Comparison of ENCODE assay signal across 8 cellular contexts in genomic region chr7:66591801-66592596, GRCh38. TPM values are rescaled to one million over a fixed set of nuclear protein-coding genes. Genes with fewer than 3 reads are reported as not detected.
DNase-seq lines count a peak whose midpoint lies in the region; ATAC-seq, FAIRE-seq and TF ChIP-seq lines count a peak whose summit lies in the region.

No MANE protein-coding gene starts in this region.

- TF ChIP-seq CTCF in prostate gland (IDR thresholded peaks at IDR 0.05), result no peak

- peak; percentile 93 for TF ChIP-seq POLR2A in GM12892 (IDR thresholded peaks at IDR 0.05; ENCODE audit: low read depth, low read length)
- TF ChIP-seq POLR2A in prostate gland (IDR thresholded peaks at IDR 0.05), result peak; percentile 88

- peak; percentile 90 for FAIRE-seq in GM12892 (lab: Jason Lieb, UNC)

- H3K27ac ChIP-seq in prostate gland (peak overlapping the region; percentile 94 to 97), urinary bladder (ENCODE audit: low read depth) (peak overlapping the region; percentile 86)

- H3K27ac Mint-ChIP-seq in T-cell, result peak overlapping the region; percentile 88 to 96

- H3K4me1 ChIP-seq in prostate gland (replicated peaks) (no peaks in the 10 kb centered on the region), urinary bladder (ENCODE audit: insufficient read depth) (no peaks in the 10 kb centered on the region)

- peak overlapping the region; percentile 94 to 96 for H3K4me3 ChIP-seq in prostate gland
- H3K4me3 ChIP-seq in urinary bladder (ENCODE audit: low read depth, low read length), result peak overlapping the region; percentile 67

- H3K27me3 ChIP-seq in prostate gland (replicated peaks; ENCODE audit: insufficient read depth), result no peaks in the 10 kb centered on the region

- peaks cover 41 to 60% (median 59%) of the 10 kb centered on the region in 3 donors for H3K4me1 Mint-ChIP-seq in T-cell

- peak overlapping the region; percentile 92 to 97 (median 96) for H3K4me3 Mint-ChIP-seq in T-cell

- CTCF ChIA-PET in T-cell (lab: Charles Lee), result interaction anchor here (0.5 to 0.7 kb wide), 3 partner anchors 26 to 132 kb away, joined by 3 to 5 read pairs (median 4); no protein-coding TSS in a partner anchor

- WGBS in prostate gland, result under 1% methylated on average over 61 of the region's 83 CpGs
- under 1% methylated on average over 83 of the region's 83 CpGs for WGBS in urinary bladder

- DNase-seq in GM12892 (ENCODE audit: insufficient read length) (peak; percentile 89), NCI-H1417 treated with DMSO at 0.1 percent for 48 hours (lab: John Stamatoyannopoulos, UW) (peak; percentile 9), T-cell (peak; percentile 76 to 96 (median 89)), amniotic stem cell (lab: John Stamatoyannopoulos, UW) (peak; percentile 83), left ventricle myocardium superior (peak; percentile 95), prostate gland (ENCODE audit: low spot score) (peak; percentile 92)

- POLR2A ChIA-PET in T-cell (lab: Charles Lee), result interaction anchor here (0.6 to 0.7 kb wide), 3 partner anchors 39 to 610 kb away, joined by 3 to 11 read pairs (median 6); partner anchors contain the start of gene RABGEF1 (in 1 of the 2)

- H3K27me3 Mint-ChIP-seq in T-cell, result no peaks in the 10 kb centered on the region

- peaks cover 5% of the 10 kb centered on the region for H3K36me3 Mint-ChIP-seq in T-cell

- ATAC-seq in HG02798 (IDR thresholded peaks at IDR 0.05; ENCODE audit: poor library complexity, unreplicated experiment), result peak; percentile 99
- peak; percentile 99 to 100 (median 99) for ATAC-seq in T-cell (replicated peaks in 1 of 4)
- ATAC-seq in left ventricle myocardium superior, result peak; percentile 98

- H3K36me3 ChIP-seq in prostate gland (no peaks in the 10 kb centered on the region), urinary bladder (ENCODE audit: insufficient read depth) (no peaks in the 10 kb centered on the region)

- H3K9me3 ChIP-seq in prostate gland, result no peaks in the 10 kb centered on the region

- intact Hi-C loops in left ventricle myocardium superior (cut with micrococcal nuclease) (no loop called here), prostate gland (cut with DNase I) (loop anchor here (2.0 kb wide), 1 partner anchor 37 kb away; the partner anchor contains the start of gene KCTD7)

- no peaks in the 10 kb centered on the region for H3K9me3 Mint-ChIP-seq in T-cell

RNA-seq across cellular contexts. Expression of gene KCTD7, which starts 36.7 kb away (rescaled TPM):
- polyA plus RNA-seq in GM12892 (2012; ENCODE audit: missing spikeins), result 8.2 TPM
- total RNA-seq in T-cell, result 10 to 100 TPM; 23.1 to 44.3 (median 39.3) TPM
- total RNA-seq in left ventricle myocardium superior, result 8.0 TPM
- 10 to 100 TPM; 17.7 to 61.0 TPM for total RNA-seq in prostate gland
- 18.5 TPM for total RNA-seq in urinary bladder
- 19.1 TPM for polyA plus RNA-seq in urinary bladder

Comparison
In these comparisons a context has a peak if more than half of its experiments do, and no peak if none do; other contexts are left out.
1. Peak in every context shown above with its lines: DNase-seq, ATAC-seq, H3K4me3 ChIP-seq and H3K27ac ChIP-seq.
2. DNase-seq: peak in every context shown above with its lines; median percentile 95 in left ventricle myocardium superior; 92 in prostate gland; 89 in GM12892; 89 in T-cell; 83 in amniotic stem cell; 9 in NCI-H1417 treated with DMSO at 0.1 percent for 48 hours.